ENCODE assay signal across 13 cellular contexts in the genomic region with DNA sequence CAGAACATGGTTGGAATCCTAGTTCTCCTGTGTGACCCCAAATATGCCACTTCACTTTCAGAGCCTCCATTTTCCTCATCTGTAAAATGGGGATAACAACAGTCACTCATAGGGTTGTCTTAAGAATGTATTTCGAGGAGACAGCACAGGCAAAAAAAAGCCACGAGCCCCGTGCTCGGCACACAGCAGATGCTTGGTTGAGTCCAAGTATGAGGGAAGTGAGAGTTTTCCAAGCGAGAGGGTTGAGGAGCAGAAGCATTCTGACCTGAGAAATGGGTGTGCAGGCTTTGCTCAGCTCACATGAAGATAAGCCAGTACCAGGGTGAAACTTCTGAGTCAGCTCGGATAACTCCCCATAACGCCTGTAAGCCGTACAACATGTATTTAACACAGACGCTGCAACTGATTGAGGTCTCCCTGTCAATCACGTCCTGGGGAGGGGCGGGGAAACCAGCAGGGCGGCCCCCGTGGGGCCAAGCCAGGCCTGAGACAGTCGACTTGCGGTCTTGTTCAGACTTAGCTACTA. TPM values are rescaled to one million over a fixed set of nuclear protein-coding genes. Genes with fewer than 3 reads are reported as not detected.
DNase-seq lines count a peak whose midpoint lies in the region; ATAC-seq and TF ChIP-seq lines count a peak whose summit lies in the region.
"Had no signal": no experiment of that assay in that cellular context is flagged by ENCODE, and none has a peak within 500 bp of the region (broad histone marks: within the 10 kb centered on the region; RNA-seq: fewer than 3 reads in every experiment).

No MANE protein-coding gene starts in this region.

- DNase-seq in ELF-1 (ENCODE audit: low read depth, low spot score) (peak; percentile 76), HuH-7 (ENCODE audit: low spot score) (peak; percentile 35), chondrocyte (ENCODE audit: low spot score) (peak; percentile 72), posterior vena cava (ENCODE audit: low spot score) (peak; percentile 63), NCI-H69 (lab: John Stamatoyannopoulos, UW) (no peak), GM13977 (ENCODE audit: low spot score) (no peak)
- DNase-seq: COR-L47, DMS153, KBM-7, NCI-H1092 treated with DMSO at 0.1 percent for 48 hours, NCI-H748 treated with DMSO at 0.1 percent for 48 hours, SIG-M5 had no signal

- no peaks in the 10 kb centered on the region for H3K9me3 Mint-ChIP-seq in chondrocyte (ENCODE audit: low read depth)

- no peak overlapping the region for H3K27ac Mint-ChIP-seq in chondrocyte (ENCODE audit: unreplicated experiment)

- in situ Hi-C loops in GM13977 (cut with MboI; ENCODE audit: low pct_unique_long_range_greater_than_20kb, low sequenced_read_pairs, unreplicated experiment) = no loop called here

- no peaks in the 10 kb centered on the region for H3K36me3 Mint-ChIP-seq in chondrocyte (ENCODE audit: low read depth)

- no peaks in the 10 kb centered on the region for H3K4me1 Mint-ChIP-seq in chondrocyte (ENCODE audit: low read depth)

- H3K4me3 Mint-ChIP-seq in chondrocyte (ENCODE audit: unreplicated experiment) = no peak overlapping the region

- ATAC-seq in HG02610 (IDR thresholded peaks at IDR 0.05; ENCODE audit: unreplicated experiment) = no peak

- peaks cover 2% of the 10 kb centered on the region for H3K27me3 Mint-ChIP-seq in chondrocyte (ENCODE audit: low read depth)

- TF ChIP-seq CTCF in chondrocyte (IDR thresholded peaks at IDR 0.05) = no peak
- TF ChIP-seq CTCF in GM13977 (IDR thresholded peaks at IDR 0.05; ENCODE audit: extremely low read depth, insufficient read depth, missing control alignments) = no peak

- intact Hi-C loops in posterior vena cava (cut with DNase I) = no loop called here

RNA-seq across cellular contexts. Expression of a gene that starts 23.0 kb away (rescaled TPM):
- total RNA-seq in chondrocyte (44.4 to 65.3 TPM (median 61.6 TPM) in 3 replicates), posterior vena cava (10 to 100 TPM; 51.7 to 67.6 TPM)

Comparison
In these comparisons a context has a peak if more than half of its experiments do, and no peak if none do; other contexts are left out.
1. DNase-seq: peak in ELF-1 (single experiment), HuH-7 (single experiment), chondrocyte (single experiment) and posterior vena cava (single experiment); none in NCI-H69 (single experiment) and GM13977 (single experiment).